ENCODE assay signal across 1 cellular context in genomic region chr19:38224863-38225218, GRCh38.
TF ChIP-seq lines count a peak whose summit lies in the region.

No MANE protein-coding gene starts in this region.

TF ChIP-seq in K562, 482 proteins besides CTCF, POLR2A, EP300 and RAD21:
- TF ChIP-seq RB1 (IDR thresholded peaks at IDR 0.05; ENCODE audit: low read depth) (0 out of 2 replicates have a peak, but pooled peaks have one; percentile 17), ADNP (tag; IDR thresholded peaks at IDR 0.05) (0 out of 2 replicates have a peak, but pooled peaks have one; percentile 32), ZNF609 (CRISPR knock-in tag; IDR thresholded peaks at IDR 0.05; ENCODE audit: borderline replicate concordance) (0 out of 2 replicates have a peak, but pooled peaks have one; percentile 11)
